13 cellular contexts compared by ENCODE assay signal in the genomic region with DNA sequence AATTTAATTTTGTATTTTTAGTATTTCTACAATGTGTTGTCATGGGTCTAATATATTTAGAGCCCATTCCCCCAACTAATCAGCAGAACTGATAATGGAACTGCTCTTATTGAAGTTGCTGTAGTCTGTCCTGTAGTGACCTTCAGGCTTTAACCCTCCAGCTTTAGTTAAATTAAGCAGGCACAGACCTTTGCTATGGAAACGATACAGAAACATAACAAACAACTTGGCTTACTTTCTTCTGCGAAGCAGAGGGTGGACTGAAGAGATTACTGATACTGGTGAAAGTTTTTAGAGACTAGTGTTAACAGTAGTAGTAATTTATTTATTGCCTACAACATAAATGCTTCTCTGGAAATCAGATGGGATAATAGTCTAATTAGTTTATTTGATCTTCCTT.
DNase-seq lines count a peak whose midpoint lies in the region; ATAC-seq and TF ChIP-seq lines count a peak whose summit lies in the region.
"Had no signal": no experiment of that assay in that cellular context is flagged by ENCODE, and none has a peak within 500 bp of the region (broad histone marks: within the 10 kb centered on the region; RNA-seq: fewer than 3 reads in every experiment).

No MANE protein-coding gene starts in this region.

- H3K4me1 Mint-ChIP-seq in effector memory CD8-positive, alpha-beta T cell (ENCODE audit: low read depth in 2 of 2) = peaks cover 19 to 44% of the 10 kb centered on the region in 2 donors
- H3K4me1 Mint-ChIP-seq: WTC11 had no signal

- H3K9me3 ChIP-seq in lower lobe of right lung (no peaks in the 10 kb centered on the region), vagina (no peaks in the 10 kb centered on the region), aorta (ENCODE audit: control insufficient read depth, low read length) (no peaks in the 10 kb centered on the region), stomach (no peaks in the 10 kb centered on the region)

- TF ChIP-seq POLR2A in vagina (IDR thresholded peaks at IDR 0.05) = no peak
- no peak for TF ChIP-seq POLR2A in stomach (IDR thresholded peaks at IDR 0.05)

- H3K27ac ChIP-seq in lower lobe of right lung (no peak overlapping the region), vagina (no peak overlapping the region), aorta (ENCODE audit: low read depth in 1 of 2, low read length in 2 of 2) (no peak overlapping the region), stomach (no peak overlapping the region)

- H3K4me3 Mint-ChIP-seq in effector memory CD8-positive, alpha-beta T cell = no peak overlapping the region
- H3K4me3 Mint-ChIP-seq: activated naive CD4-positive, alpha-beta T cell treated with anti-CD3 and anti-CD28 coated beads for 36 hours; WTC11 had no signal

- H3K36me3 Mint-ChIP-seq in effector memory CD8-positive, alpha-beta T cell (ENCODE audit: insufficient read depth) = peaks cover 42% of the 10 kb centered on the region
- H3K36me3 Mint-ChIP-seq: WTC11 had no signal

- peak overlapping the region; percentile 46 to 51 for H3K27ac Mint-ChIP-seq in effector memory CD8-positive, alpha-beta T cell
- H3K27ac Mint-ChIP-seq: activated naive CD4-positive, alpha-beta T cell treated with anti-CD3 and anti-CD28 coated beads for 36 hours; WTC11 had no signal

- no peaks in the 10 kb centered on the region for H3K9me3 Mint-ChIP-seq in effector memory CD8-positive, alpha-beta T cell
- H3K9me3 Mint-ChIP-seq: activated naive CD4-positive, alpha-beta T cell treated with anti-CD3 and anti-CD28 coated beads for 36 hours; WTC11 had no signal

- no peak overlapping the region for H3K4me3 ChIP-seq in lower lobe of right lung
- H3K4me3 ChIP-seq in vagina = no peak overlapping the region
- H3K4me3 ChIP-seq in aorta (ENCODE audit: low read length in 2 of 2) = no peak overlapping the region
- H3K4me3 ChIP-seq in stomach = no peak overlapping the region

- no peak for TF ChIP-seq EP300 in stomach (IDR thresholded peaks at IDR 0.05)

- H3K36me3 ChIP-seq in lower lobe of right lung (peaks cover 11% of the 10 kb centered on the region), vagina (no peaks in the 10 kb centered on the region), aorta (ENCODE audit: control insufficient read depth in 1 of 2, insufficient read depth in 2 of 2, low read length in 1 of 2) (no peaks in the 10 kb centered on the region), stomach (peaks cover 0 to 11% (median 10%) of the 10 kb centered on the region in 4 donors)

- peak; percentile 67 for ATAC-seq in effector memory CD8-positive, alpha-beta T cell (replicated peaks)
- ATAC-seq in lower lobe of right lung (peak; percentile 76 to 77), aorta (ENCODE audit: low FRiP score) (no peak)
- ATAC-seq: esophagus mucosa, WTC11 had no signal

- H3K27me3 ChIP-seq in lower lobe of right lung (ENCODE audit: low read depth) (no peaks in the 10 kb centered on the region), vagina (no peaks in the 10 kb centered on the region), aorta (ENCODE audit: control insufficient read depth in 1 of 2, insufficient read depth in 2 of 2, low read length in 1 of 2) (no peaks in the 10 kb centered on the region), stomach (no peaks in the 10 kb centered on the region)

- peak; percentile 46 for DNase-seq in AG08396 (ENCODE audit: low spot score)
- peak; percentile 2 for DNase-seq in HT-29 (ENCODE audit: low spot score)
- DNase-seq in effector memory CD8-positive, alpha-beta T cell = no peak
- DNase-seq in lower lobe of right lung = no peak
- no peak for DNase-seq in NCI-H1436 treated with DMSO at 0.1 percent for 48 hours (lab: John Stamatoyannopoulos, UW)
- no peak for DNase-seq in vagina (ENCODE audit: extremely low spot score in 2 of 2)
- DNase-seq in aorta = no peak
- DNase-seq in stomach = no peak
- DNase-seq: activated naive CD4-positive, alpha-beta T cell treated with anti-CD3 and anti-CD28 coated beads for 36 hours; NCI-H1436; stimulated activated CD4-positive, alpha-beta T cell treated with anti-CD3 and anti-CD28 coated beads, Interleukin-2, amount 100 ng/mL, for 24 hours had no signal

- TF ChIP-seq CTCF in lower lobe of right lung (IDR thresholded peaks at IDR 0.05) (no peak), vagina (IDR thresholded peaks at IDR 0.05) (no peak), stomach (IDR thresholded peaks at IDR 0.05) (no peak)

- no peaks in the 10 kb centered on the region for H3K27me3 Mint-ChIP-seq in effector memory CD8-positive, alpha-beta T cell

- intact Hi-C loops in lower lobe of right lung (cut with DNase I) (no loop called here), vagina (cut with DNase I) (no loop called here), aorta (cut with DNase I) (no loop called here), stomach (cut with DNase I; ENCODE audit: low total_unique reads) (no loop called here)

- peaks cover 13% of the 10 kb centered on the region for H3K4me1 ChIP-seq in lower lobe of right lung
- peaks cover 14% of the 10 kb centered on the region for H3K4me1 ChIP-seq in vagina
- peaks cover 0 to 2% of the 10 kb centered on the region in 2 donors for H3K4me1 ChIP-seq in aorta (ENCODE audit: control insufficient read depth in 1 of 2, insufficient read depth in 2 of 2, low read length in 2 of 2)
- H3K4me1 ChIP-seq in stomach = peaks cover 0 to 34% (median 19%) of the 10 kb centered on the region in 4 donors

- WGBS in aorta, 2 donors = 0 to 3% methylated on average over 2 of the region's 2 CpGs
- 8 to 21% (median 14%) methylated on average over 2 of the region's 2 CpGs for WGBS in stomach, 5 donors

Comparison
In these comparisons a context has a peak if more than half of its experiments do, and no peak if none do; other contexts are left out.
1. DNase-seq: peak in AG08396 (single experiment) and HT-29 (single experiment); none in effector memory CD8-positive, alpha-beta T cell (0 of 3), lower lobe of right lung (single experiment), NCI-H1436 treated with DMSO at 0.1 percent for 48 hours (single experiment), vagina (0 of 2), aorta (0 of 2) and stomach (single experiment).